In genomic region chr2:63589148-63589972, GRCh38 we compare ENCODE assay signal across 1 cellular context.
TF ChIP-seq lines count a peak whose summit lies in the region.

No MANE protein-coding gene starts in this region.

TF ChIP-seq in SK-N-SH treated with all-trans-retinoic acid at 6 μM for 48 hours, 23 proteins besides CTCF, POLR2A, EP300 and RAD21 (continued from another document):
- TF ChIP-seq TSHZ2 (CRISPR knock-in tag; IDR thresholded peaks at IDR 0.05): no peak
